ENCODE assay signal across 8 cellular contexts in genomic region chr12:66130267-66131066, GRCh38. TPM values are rescaled to one million over a fixed set of nuclear protein-coding genes. Genes with fewer than 3 reads are reported as not detected.
DNase-seq lines count a peak whose midpoint lies in the region; ATAC-seq and TF ChIP-seq lines count a peak whose summit lies in the region.

Gene LLPH, minus strand, starts transcription at chr12:66130750. Its CDS starts 1,644 bp downstream, at chr12:66129106.

- H3K9me3 Mint-ChIP-seq in activated CD4-positive, alpha-beta T cell treated with anti-CD3 and anti-CD28 coated beads, Interleukin-2, amount 10 ng/mL, durations not matched to agents 7 days and 5 days, result no peaks in the 10 kb centered on the region
- no peaks in the 10 kb centered on the region for H3K9me3 Mint-ChIP-seq in dendritic cell treated with granulocyte-macrophage colony-stimulating factor and Interleukin-4, amounts not matched to agents 40 ng/mL and 50 ng/mL, for 4 days

- H3K36me3 ChIP-seq in BE2C (peaks cover 16% of the 10 kb centered on the region), left lung (peaks cover 0 to 32% of the 10 kb centered on the region in 2 donors)

- peak within 1 kb of the TSS; percentile 94 for H3K4me3 Mint-ChIP-seq in activated CD4-positive, alpha-beta T cell treated with anti-CD3 and anti-CD28 coated beads, Interleukin-2, amount 10 ng/mL, durations not matched to agents 7 days and 5 days
- H3K4me3 Mint-ChIP-seq in dendritic cell treated with granulocyte-macrophage colony-stimulating factor and Interleukin-4, amounts not matched to agents 40 ng/mL and 50 ng/mL, for 4 days, result peak within 1 kb of the TSS; percentile 77

- CTCF ChIA-PET in activated CD4-positive, alpha-beta T cell treated with anti-CD3 and anti-CD28 coated beads, Interleukin-2, amount 10 ng/mL, durations not matched to agents 7 days and 5 days (lab: Charles Lee), result interaction anchor here (0.6 to 2.5 kb wide), 5 partner anchors 10 to 95 kb away, joined by 3 to 10 read pairs (median 4); no protein-coding TSS in a partner anchor

- ATAC-seq in HG03439 (IDR thresholded peaks at IDR 0.05; ENCODE audit: unreplicated experiment) (peak; percentile 97), left lung (peak; percentile 98)

- H3K27me3 Mint-ChIP-seq in activated CD4-positive, alpha-beta T cell treated with anti-CD3 and anti-CD28 coated beads, Interleukin-2, amount 10 ng/mL, durations not matched to agents 7 days and 5 days, result no peaks in the 10 kb centered on the region
- H3K27me3 Mint-ChIP-seq in dendritic cell treated with granulocyte-macrophage colony-stimulating factor and Interleukin-4, amounts not matched to agents 40 ng/mL and 50 ng/mL, for 4 days, result no peaks in the 10 kb centered on the region

- H3K27ac Mint-ChIP-seq in activated CD4-positive, alpha-beta T cell treated with anti-CD3 and anti-CD28 coated beads, Interleukin-2, amount 10 ng/mL, durations not matched to agents 7 days and 5 days, result peak within 1 kb of the TSS; percentile 98
- peak within 1 kb of the TSS; percentile 89 for H3K27ac Mint-ChIP-seq in dendritic cell treated with granulocyte-macrophage colony-stimulating factor and Interleukin-4, amounts not matched to agents 40 ng/mL and 50 ng/mL, for 4 days

- TF ChIP-seq CTCF in BE2C (IDR thresholded peaks at IDR 0.05; ENCODE audit: low read depth, low read length) (no peak), left lung (IDR thresholded peaks at IDR 0.05) (no peak)

- no peaks in the 10 kb centered on the region for H3K27me3 ChIP-seq in BE2C
- no peaks in the 10 kb centered on the region for H3K27me3 ChIP-seq in left lung

- H3K4me1 ChIP-seq in BE2C, result no peaks in the 10 kb centered on the region; the same call in 1 of the 2 replicates
- H3K4me1 ChIP-seq in left lung, result peaks cover 10 to 37% of the 10 kb centered on the region in 2 donors

- H3K27ac ChIP-seq in left lung, result peak within 1 kb of the TSS; percentile 73 to 78

- H3K4me1 Mint-ChIP-seq in activated CD4-positive, alpha-beta T cell treated with anti-CD3 and anti-CD28 coated beads, Interleukin-2, amount 10 ng/mL, durations not matched to agents 7 days and 5 days, result peaks cover 58% of the 10 kb centered on the region
- H3K4me1 Mint-ChIP-seq in dendritic cell treated with granulocyte-macrophage colony-stimulating factor and Interleukin-4, amounts not matched to agents 40 ng/mL and 50 ng/mL, for 4 days (ENCODE audit: low read depth), result peaks cover 29% of the 10 kb centered on the region

- intact Hi-C loops in dendritic cell treated with granulocyte-macrophage colony-stimulating factor and Interleukin-4, amounts not matched to agents 40 ng/mL and 50 ng/mL, for 4 days (cut with micrococcal nuclease), result loop anchor here (5.0 kb wide), 2 partner anchors 37 to 107 kb away; partner anchors contain the start of gene TMBIM4
- intact Hi-C loops in left lung (cut with DNase I), result no loop called here

- no peaks in the 10 kb centered on the region for H3K9me3 ChIP-seq in BE2C
- no peaks in the 10 kb centered on the region for H3K9me3 ChIP-seq in left lung

- peak; percentile 98 for TF ChIP-seq POLR2A in GM19193 (IDR thresholded peaks at IDR 0.05; ENCODE audit: extremely low read depth, insufficient read depth, insufficient read length)

- H3K4me3 ChIP-seq in BE2C (ENCODE audit: low read depth, low read length) (peak within 1 kb of the TSS; percentile 82), left lung (peak within 1 kb of the TSS; percentile 76 to 79)

- POLR2A ChIA-PET in activated CD4-positive, alpha-beta T cell treated with anti-CD3 and anti-CD28 coated beads, Interleukin-2, amount 10 ng/mL, durations not matched to agents 7 days and 5 days (lab: Charles Lee), result interaction anchor here (1.2 kb wide), 1 partner anchor 39 kb away, joined by 5 read pairs; no protein-coding TSS in a partner anchor

- peak; percentile 84 for DNase-seq in BE2C
- peak; percentile 89 for DNase-seq in NCI-H510A treated with DMSO at 0.1 percent for 48 hours (lab: John Stamatoyannopoulos, UW)
- DNase-seq in activated CD4-positive, alpha-beta T cell treated with anti-CD3 and anti-CD28 coated beads, Interleukin-2, amount 10 ng/mL, durations not matched to agents 7 days and 5 days, result peak; percentile 94
- DNase-seq in left lung, result peak; percentile 93 to 97
- peak; percentile 87 for DNase-seq in stimulated activated CD4-positive, alpha-beta T cell treated with anti-CD3 and anti-CD28 coated beads, Interleukin-2, amount 100 ng/mL, for 4 hours (ENCODE audit: low read depth)

- peaks cover 51% of the 10 kb centered on the region for H3K36me3 Mint-ChIP-seq in activated CD4-positive, alpha-beta T cell treated with anti-CD3 and anti-CD28 coated beads, Interleukin-2, amount 10 ng/mL, durations not matched to agents 7 days and 5 days (ENCODE audit: low read depth)
- H3K36me3 Mint-ChIP-seq in dendritic cell treated with granulocyte-macrophage colony-stimulating factor and Interleukin-4, amounts not matched to agents 40 ng/mL and 50 ng/mL, for 4 days (ENCODE audit: low read depth), result peaks cover 62% of the 10 kb centered on the region

RNA-seq across cellular contexts. Expression of gene LLPH, which starts in this region (rescaled TPM):
- 26.7 TPM for polyA plus RNA-seq in BE2C (2012; ENCODE audit: insufficient read depth, insufficient read length, low read depth)
- 10 to 100 TPM; 33.3 to 38.6 TPM for total RNA-seq in activated CD4-positive, alpha-beta T cell treated with anti-CD3 and anti-CD28 coated beads, Interleukin-2, amount 10 ng/mL, durations not matched to agents 7 days and 5 days
- 10 to 100 TPM; 16.8 to 21.1 TPM for total RNA-seq in left lung

Comparison
In these comparisons a context has a peak if more than half of its experiments do, and no peak if none do; other contexts are left out.
1. Peak in every context shown above with its lines: DNase-seq, ATAC-seq, H3K4me3 ChIP-seq and H3K27ac ChIP-seq.